Comparison of ENCODE assay signal across 8 cellular contexts in genomic region chr4:99816611-99817309, GRCh38. TPM values are rescaled to one million over a fixed set of nuclear protein-coding genes. Genes with fewer than 3 reads are reported as not detected.
DNase-seq lines count a peak whose midpoint lies in the region; ATAC-seq and TF ChIP-seq lines count a peak whose summit lies in the region.

TSS of gene DAPP1 (plus strand) at chr4:99816827. CDS start at chr4:99816914, 87 bp downstream.

- intact Hi-C loops in left cardiac atrium (cut with DNase I): loop anchor here (10.0 kb wide), 1 partner anchor 68 kb away; no protein-coding TSS in a partner anchor

- DNase-seq in GM10266 (ENCODE audit: extremely low spot score): peak; percentile 72
- DNase-seq in NAMALWA (ENCODE audit: low spot score): peak; percentile 98
- DNase-seq in activated CD8-positive, alpha-beta memory T cell treated with anti-CD3 and anti-CD28 coated beads, Interleukin-2, amount 50 U/mL, for 4 hours: peak; percentile 55
- no peak for DNase-seq in left cardiac atrium
- peak; percentile 47 to 78 (median 57) for DNase-seq in stimulated activated CD4-positive, alpha-beta T cell treated with anti-CD3 and anti-CD28 coated beads, TNF-alpha, amount 100 ng/mL, for 48 hours (ENCODE audit: low read depth in 3 of 3)
- no peak for DNase-seq in NCI-H446 (lab: John Stamatoyannopoulos, UW)
- no peak for DNase-seq in occipital lobe (lab: John Stamatoyannopoulos, UW)

- no peak for TF ChIP-seq CTCF in GM10266 (IDR thresholded peaks at IDR 0.05; ENCODE audit: control insufficient read depth, insufficient read depth, low read depth, missing control alignments)

- ATAC-seq in GM21786 (IDR thresholded peaks at IDR 0.05; ENCODE audit: unreplicated experiment) (peak; percentile 92), left cardiac atrium (peak; percentile 81 to 83)

RNA-seq across cellular contexts. Expression of gene DAPP1, which starts in this region (rescaled TPM):
- total RNA-seq in left cardiac atrium (1 to 10 TPM in 1 of 2 donors, under 1 TPM in 1; 0.89 to 1.5 TPM), occipital lobe (0.94 TPM)

Comparison
In these comparisons a context has a peak if more than half of its experiments do, and no peak if none do; other contexts are left out.
1. DNase-seq: peak in GM10266 (single experiment), NAMALWA (single experiment), activated CD8-positive, alpha-beta memory T cell treated with anti-CD3 and anti-CD28 coated beads, Interleukin-2, amount 50 U/mL, for 4 hours (single experiment) and stimulated activated CD4-positive, alpha-beta T cell treated with anti-CD3 and anti-CD28 coated beads, TNF-alpha, amount 100 ng/mL, for 48 hours (3 of 3); none in left cardiac atrium (single experiment), NCI-H446 (0 of 2) and occipital lobe (single experiment).